ENCODE assay signal across 27 cellular contexts in genomic region chr19:13984186-13984585, GRCh38. TPM values are rescaled to one million over a fixed set of nuclear protein-coding genes. Genes with fewer than 3 reads are reported as not detected.
DNase-seq lines count a peak whose midpoint lies in the region; ATAC-seq lines count a peak whose summit lies in the region.
"Had no signal": no experiment of that assay in that cellular context is flagged by ENCODE, and none has a peak within 500 bp of the region (broad histone marks: within the 10 kb centered on the region; RNA-seq: fewer than 3 reads in every experiment).

No MANE protein-coding gene starts in this region.

- H3K4me1 ChIP-seq in CD4-positive, alpha-beta memory T cell (ENCODE audit: insufficient read depth, low read length), result peaks cover 75% of the 10 kb centered on the region
- H3K4me1 ChIP-seq: HAP-1 had no signal

- no peaks in the 10 kb centered on the region for H3K27me3 Mint-ChIP-seq in activated CD4-positive, alpha-beta memory T cell treated with anti-CD3 and anti-CD28 coated beads for 36 hours
- no peaks in the 10 kb centered on the region for H3K27me3 Mint-ChIP-seq in activated CD4-positive, alpha-beta memory T cell treated with anti-CD3 and anti-CD28 coated beads, Interleukin-2, amount 10 ng/mL, durations not matched to agents 7 days and 5 days
- H3K27me3 Mint-ChIP-seq in CD4-positive, alpha-beta memory T cell, result no peaks in the 10 kb centered on the region
- no peaks in the 10 kb centered on the region for H3K27me3 Mint-ChIP-seq in memory B cell
- H3K27me3 Mint-ChIP-seq: stimulated activated naive B cell treated with anti-CD40 and anti-IgM and Interleukin-4, amounts not matched to agents 10 μg/mL and 1 μg/mL and 100 μg/mL, for 72 hours had no signal

- DNase-seq in activated CD4-positive, alpha-beta memory T cell treated with anti-CD3 and anti-CD28 coated beads for 36 hours, result no peak
- DNase-seq in activated CD4-positive, alpha-beta memory T cell treated with anti-CD3 and anti-CD28 coated beads, Interleukin-2, amount 10 ng/mL, durations not matched to agents 7 days and 5 days, result no peak
- no peak for DNase-seq in CD4-positive, alpha-beta memory T cell
- peak; percentile 65 for DNase-seq in NCI-H2171 treated with DMSO at 0.1 percent for 48 hours (lab: John Stamatoyannopoulos, UW)
- no peak for DNase-seq in memory B cell (ENCODE audit: low spot score in 2 of 2)
- DNase-seq in NOMO-1 treated with DMSO at 0.1 percent for 48 hours (lab: John Stamatoyannopoulos, UW; ENCODE audit: unreplicated experiment), result no peak
- DNase-seq in AML-193 (lab: John Stamatoyannopoulos, UW), result no peak
- DNase-seq in SIG-M5 treated with dmso at 0.1 percent for 504 hours (lab: John Stamatoyannopoulos, UW; ENCODE audit: unreplicated experiment), result no peak
- DNase-seq: activated effector memory CD4-positive, alpha-beta T cell treated with Interleukin-2 at 50 U/mL for 16 hours; amygdala; dermis blood vessel endothelial cell; foreskin melanocyte; GF-D8; kidney; MG63; NCI-H1436 treated with DMSO at 0.1 percent for 48 hours; NCI-H446; stimulated activated naive B cell treated with anti-CD40 and anti-IgM and Interleukin-4, amounts not matched to agents 10 μg/mL and 1 μg/mL and 100 μg/mL, for 72 hours; thyroid gland had no signal

- peaks cover 10% of the 10 kb centered on the region for H3K36me3 Mint-ChIP-seq in activated CD4-positive, alpha-beta memory T cell treated with anti-CD3 and anti-CD28 coated beads for 36 hours
- peaks cover 11% of the 10 kb centered on the region for H3K36me3 Mint-ChIP-seq in activated CD4-positive, alpha-beta memory T cell treated with anti-CD3 and anti-CD28 coated beads, Interleukin-2, amount 10 ng/mL, durations not matched to agents 7 days and 5 days (ENCODE audit: low read depth)
- H3K36me3 Mint-ChIP-seq in CD4-positive, alpha-beta memory T cell, result peaks cover 8% of the 10 kb centered on the region in 2 donors
- peaks cover 7% of the 10 kb centered on the region for H3K36me3 Mint-ChIP-seq in memory B cell

- peak overlapping the region; percentile 95 for H3K27ac ChIP-seq in CD4-positive, alpha-beta memory T cell (ENCODE audit: low read depth, low read length)
- H3K27ac ChIP-seq: cardiac muscle cell, epithelial cell of prostate, thyroid gland had no signal

- intact Hi-C loops in activated CD4-positive, alpha-beta memory T cell treated with anti-CD3 and anti-CD28 coated beads for 36 hours (cut with micrococcal nuclease), result loop anchor here (10.0 kb wide), 1 partner anchor 99 kb away; no protein-coding TSS in a partner anchor
- intact Hi-C loops in CD4-positive, alpha-beta memory T cell (cut with micrococcal nuclease), result no loop called here

- no peaks in the 10 kb centered on the region for H3K9me3 ChIP-seq in CD4-positive, alpha-beta memory T cell (ENCODE audit: control insufficient read depth in 1 of 2, low read length in 2 of 2)
- H3K9me3 ChIP-seq: HAP-1, MG63, thyroid gland had no signal

- no peaks in the 10 kb centered on the region for H3K36me3 ChIP-seq in CD4-positive, alpha-beta memory T cell (ENCODE audit: insufficient read depth, low read length)
- H3K36me3 ChIP-seq: cardiac muscle cell, MG63 had no signal

- POLR2A ChIA-PET in activated CD4-positive, alpha-beta memory T cell treated with anti-CD3 and anti-CD28 coated beads for 36 hours (lab: Charles Lee), result interaction anchor here (2.3 kb wide), 1 partner anchor 13 kb away, joined by 6 read pairs; no protein-coding TSS in a partner anchor
- POLR2A ChIA-PET in activated CD4-positive, alpha-beta memory T cell treated with anti-CD3 and anti-CD28 coated beads, Interleukin-2, amount 10 ng/mL, durations not matched to agents 7 days and 5 days (lab: Charles Lee), result interaction anchor here (1.0 to 10.2 kb wide), 3 partner anchors 19 to 32 kb away, joined by 3 to 157 read pairs (median 31); partner anchors contain the start of genes DCAF15 and RFX1
- POLR2A ChIA-PET in CD4-positive, alpha-beta memory T cell (lab: Charles Lee; ENCODE audit: partially characterized antibody), result interaction anchor here (0.7 to 10.0 kb wide), 5 partner anchors 12 to 48 kb away, joined by 3 to 117 read pairs (median 14); partner anchors contain the start of genes IL27RA and RFX1

- peaks cover 49% of the 10 kb centered on the region for H3K4me1 Mint-ChIP-seq in activated CD4-positive, alpha-beta memory T cell treated with anti-CD3 and anti-CD28 coated beads for 36 hours (ENCODE audit: low read depth)
- H3K4me1 Mint-ChIP-seq in activated CD4-positive, alpha-beta memory T cell treated with anti-CD3 and anti-CD28 coated beads, Interleukin-2, amount 10 ng/mL, durations not matched to agents 7 days and 5 days, result peaks cover 76% of the 10 kb centered on the region
- H3K4me1 Mint-ChIP-seq in CD4-positive, alpha-beta memory T cell, result peaks cover 23 to 86% (median 52%) of the 10 kb centered on the region in 4 donors
- peaks cover 50% of the 10 kb centered on the region for H3K4me1 Mint-ChIP-seq in memory B cell

- no peak for ATAC-seq in memory B cell (ENCODE audit: low read depth)
- ATAC-seq: GM12878; stimulated activated naive B cell treated with anti-CD40 and anti-IgM and Interleukin-4, amounts not matched to agents 10 μg/mL and 1 μg/mL and 100 μg/mL, for 72 hours had no signal

- H3K4me3 ChIP-seq in CD4-positive, alpha-beta memory T cell (ENCODE audit: low read length in 2 of 2), result no peak overlapping the region
- H3K4me3 ChIP-seq: cardiac muscle cell, GM12878, HAP-1, lung, MG63, thyroid gland had no signal

- no peaks in the 10 kb centered on the region for H3K27me3 ChIP-seq in CD4-positive, alpha-beta memory T cell (ENCODE audit: insufficient read depth, low read length)
- H3K27me3 ChIP-seq: cardiac muscle cell, MG63, thyroid gland had no signal

- peak overlapping the region; percentile 59 for H3K27ac Mint-ChIP-seq in activated CD4-positive, alpha-beta memory T cell treated with anti-CD3 and anti-CD28 coated beads for 36 hours
- no peak overlapping the region for H3K27ac Mint-ChIP-seq in activated CD4-positive, alpha-beta memory T cell treated with anti-CD3 and anti-CD28 coated beads, Interleukin-2, amount 10 ng/mL, durations not matched to agents 7 days and 5 days
- H3K27ac Mint-ChIP-seq in CD4-positive, alpha-beta memory T cell, result peak overlapping the region; percentile 95 to 100 (median 98)
- H3K27ac Mint-ChIP-seq in memory B cell, result peak overlapping the region; percentile 99

- H3K9me3 Mint-ChIP-seq in activated CD4-positive, alpha-beta memory T cell treated with anti-CD3 and anti-CD28 coated beads for 36 hours, result no peaks in the 10 kb centered on the region
- H3K9me3 Mint-ChIP-seq in activated CD4-positive, alpha-beta memory T cell treated with anti-CD3 and anti-CD28 coated beads, Interleukin-2, amount 10 ng/mL, durations not matched to agents 7 days and 5 days, result no peaks in the 10 kb centered on the region
- H3K9me3 Mint-ChIP-seq in CD4-positive, alpha-beta memory T cell, result no peaks in the 10 kb centered on the region
- no peaks in the 10 kb centered on the region for H3K9me3 Mint-ChIP-seq in memory B cell
- H3K9me3 Mint-ChIP-seq: stimulated activated naive B cell treated with anti-CD40 and anti-IgM and Interleukin-4, amounts not matched to agents 10 μg/mL and 1 μg/mL and 100 μg/mL, for 72 hours had no signal

- CTCF ChIA-PET in activated CD4-positive, alpha-beta memory T cell treated with anti-CD3 and anti-CD28 coated beads for 36 hours (lab: Charles Lee), result interaction anchor here (1.3 kb wide), 1 partner anchor 364 kb away, joined by 3 read pairs; no protein-coding TSS in a partner anchor
- CTCF ChIA-PET in activated CD4-positive, alpha-beta memory T cell treated with anti-CD3 and anti-CD28 coated beads, Interleukin-2, amount 10 ng/mL, durations not matched to agents 7 days and 5 days (lab: Charles Lee), result interaction anchor here (1.0 kb wide), 1 partner anchor 65 kb away, joined by 3 read pairs; no protein-coding TSS in a partner anchor
- CTCF ChIA-PET in CD4-positive, alpha-beta memory T cell (lab: Charles Lee; ENCODE audit: partially characterized antibody), result interaction anchor here (1.2 to 6.7 kb wide), 4 partner anchors 18 to 64 kb away, joined by 3 to 43 read pairs (median 3); partner anchors contain the start of gene IL27RA

- no peak overlapping the region for H3K4me3 Mint-ChIP-seq in activated CD4-positive, alpha-beta memory T cell treated with anti-CD3 and anti-CD28 coated beads for 36 hours
- no peak overlapping the region for H3K4me3 Mint-ChIP-seq in activated CD4-positive, alpha-beta memory T cell treated with anti-CD3 and anti-CD28 coated beads, Interleukin-2, amount 10 ng/mL, durations not matched to agents 7 days and 5 days
- H3K4me3 Mint-ChIP-seq in CD4-positive, alpha-beta memory T cell, result peak overlapping the region in 2 of 8 donors; percentile 29 to 93
- H3K4me3 Mint-ChIP-seq in memory B cell, result no peak overlapping the region
- H3K4me3 Mint-ChIP-seq: stimulated activated naive B cell treated with anti-CD40 and anti-IgM and Interleukin-4, amounts not matched to agents 10 μg/mL and 1 μg/mL and 100 μg/mL, for 72 hours had no signal

RNA-seq across cellular contexts. Expression of gene RFX1, which starts 21.9 kb away (rescaled TPM):
- 10 to 100 TPM; 14.4 to 15.2 TPM for total RNA-seq in activated CD4-positive, alpha-beta memory T cell treated with anti-CD3 and anti-CD28 coated beads for 36 hours
- total RNA-seq in activated CD4-positive, alpha-beta memory T cell treated with anti-CD3 and anti-CD28 coated beads, Interleukin-2, amount 10 ng/mL, durations not matched to agents 7 days and 5 days, result 10 to 100 TPM; 16.8 to 18.6 TPM
- total RNA-seq in CD4-positive, alpha-beta memory T cell, result 10 to 100 TPM; 17.4 to 17.8 TPM
- 1 to 10 TPM in 1 of 2 donors, not detected in 1; 2.5 TPM for polyA plus RNA-seq in CD4-positive, alpha-beta memory T cell

RNA-seq across cellular contexts. Expression of gene DCAF15, which starts 31.9 kb away (rescaled TPM):
- total RNA-seq in activated CD4-positive, alpha-beta memory T cell treated with anti-CD3 and anti-CD28 coated beads for 36 hours, result 10 to 100 TPM; 67.0 to 72.0 TPM
- total RNA-seq in activated CD4-positive, alpha-beta memory T cell treated with anti-CD3 and anti-CD28 coated beads, Interleukin-2, amount 10 ng/mL, durations not matched to agents 7 days and 5 days, result 10 to 100 TPM; 76.2 to 78.4 TPM
- 10 to 100 TPM; 92.9 to 96.7 TPM for total RNA-seq in CD4-positive, alpha-beta memory T cell
- polyA plus RNA-seq in CD4-positive, alpha-beta memory T cell, result 1 to 10 TPM; 4.9 to 7.2 TPM

RNA-seq across cellular contexts. Expression of gene RLN3, which starts 43.8 kb away (rescaled TPM):
- not detected for total RNA-seq in activated CD4-positive, alpha-beta memory T cell treated with anti-CD3 and anti-CD28 coated beads for 36 hours
- total RNA-seq in activated CD4-positive, alpha-beta memory T cell treated with anti-CD3 and anti-CD28 coated beads, Interleukin-2, amount 10 ng/mL, durations not matched to agents 7 days and 5 days, result not detected
- not detected for total RNA-seq in CD4-positive, alpha-beta memory T cell
- under 1 TPM in 1 of 2 donors, not detected in 1; 0.41 TPM for polyA plus RNA-seq in CD4-positive, alpha-beta memory T cell
- total RNA-seq: cardiac muscle cell; dermis blood vessel endothelial cell; GM12878; kidney; myocyte; T-helper 2 cell treated with Interferon-gamma antibody and Interleukin-4, amounts not matched to agents 100 ng/mL and 5 ng/mL, for 36 hours; thyroid gland had no signal
- polyA plus RNA-seq: AG04450, cardiac muscle cell, GM12878 had no signal

RNA-seq across cellular contexts. Expression of gene PODNL1, which starts 46.0 kb away (rescaled TPM):
- under 1 TPM; 0.34 to 0.50 TPM for total RNA-seq in activated CD4-positive, alpha-beta memory T cell treated with anti-CD3 and anti-CD28 coated beads for 36 hours
- under 1 TPM; 0.35 to 0.48 TPM for total RNA-seq in activated CD4-positive, alpha-beta memory T cell treated with anti-CD3 and anti-CD28 coated beads, Interleukin-2, amount 10 ng/mL, durations not matched to agents 7 days and 5 days
- total RNA-seq in CD4-positive, alpha-beta memory T cell, result not detected
- not detected for polyA plus RNA-seq in CD4-positive, alpha-beta memory T cell
- total RNA-seq: GM12878; T-helper 2 cell treated with Interferon-gamma antibody and Interleukin-4, amounts not matched to agents 100 ng/mL and 5 ng/mL, for 36 hours had no signal
- polyA plus RNA-seq: cardiac muscle cell had no signal

RNA-seq across cellular contexts. Expression of gene IL27RA, which starts 47.4 kb away (rescaled TPM):
- total RNA-seq in activated CD4-positive, alpha-beta memory T cell treated with anti-CD3 and anti-CD28 coated beads for 36 hours, result 10 to 100 TPM; 61.9 to 62.0 TPM
- 10 to 100 TPM; 55.5 to 58.1 TPM for total RNA-seq in activated CD4-positive, alpha-beta memory T cell treated with anti-CD3 and anti-CD28 coated beads, Interleukin-2, amount 10 ng/mL, durations not matched to agents 7 days and 5 days
- total RNA-seq in CD4-positive, alpha-beta memory T cell, result 10 to 100 TPM; 74.3 to 76.2 TPM
- polyA plus RNA-seq in CD4-positive, alpha-beta memory T cell, result 100 to 1,000 TPM; 101 to 104 TPM
